ENCODE assay signal across 18 cellular contexts in genomic region chr22:29454186-29454745, GRCh38. TPM values are rescaled to one million over a fixed set of nuclear protein-coding genes. Genes with fewer than 3 reads are reported as not detected.
A peak's percentile ranks its signal among the peaks of the same experiment; 100 is the strongest.
DNase-seq lines count a peak whose midpoint lies in the region; ATAC-seq, FAIRE-seq and TF ChIP-seq lines count a peak whose summit lies in the region.
"Had no signal": no experiment of that assay in that cellular context is flagged by ENCODE, and none has a peak within 500 bp of the region (broad histone marks: within the 10 kb centered on the region; RNA-seq: fewer than 3 reads in every experiment).

No MANE protein-coding gene starts in this region.

- H3K36me3 ChIP-seq in prostate gland = no peaks in the 10 kb centered on the region
- no peaks in the 10 kb centered on the region for H3K36me3 ChIP-seq in small intestine (ENCODE audit: control insufficient read depth in 2 of 2, insufficient read depth in 2 of 2, low read length in 2 of 2)
- H3K36me3 ChIP-seq: BE2C had no signal

- H3K9me3 ChIP-seq in prostate gland (no peaks in the 10 kb centered on the region), small intestine (ENCODE audit: control insufficient read depth, low read depth) (no peaks in the 10 kb centered on the region)
- H3K9me3 ChIP-seq: BE2C had no signal

- FAIRE-seq in small intestine (lab: Jason Lieb, UNC) = no peak

- ATAC-seq in GM18873 (IDR thresholded peaks at IDR 0.05; ENCODE audit: low FRiP score, unreplicated experiment) (no peak), GM18870 (IDR thresholded peaks at IDR 0.05; ENCODE audit: unreplicated experiment) (no peak)
- ATAC-seq: CD8-positive, alpha-beta T cell had no signal

- H3K4me1 ChIP-seq in prostate gland (replicated peaks) (peaks cover 5% of the 10 kb centered on the region), small intestine (ENCODE audit: control insufficient read depth in 2 of 2, insufficient read depth in 1 of 2, low read depth in 1 of 2, low read length in 1 of 2) (no peaks in the 10 kb centered on the region)
- H3K4me1 ChIP-seq: BE2C had no signal

- DNase-seq in C1 segment of cervical spinal cord (lab: John Stamatoyannopoulos, UW) = peak in 10 of 14 donors; percentile 12 to 96 (median 48)
- peak; percentile 97 for DNase-seq in cerebellar cortex (ENCODE audit: low spot score)
- DNase-seq in medulla oblongata (ENCODE audit: extremely low spot score) = peak; percentile 83
- peak; percentile 26 for DNase-seq in prostate gland (ENCODE audit: low spot score)
- no peak for DNase-seq in small intestine
- DNase-seq in AG08395 (ENCODE audit: low spot score) = no peak
- DNase-seq: BE2C; CD8-positive, alpha-beta T cell; H9; KG1; NCI-H1048; NCI-H146; NCI-H226; NCI-H526 treated with DMSO at 0.1 percent for 48 hours had no signal

- H3K27ac ChIP-seq in prostate gland (peak overlapping the region; percentile 8 to 49), small intestine (ENCODE audit: low read depth in 1 of 2, low read length in 1 of 2) (no peak overlapping the region)

- H3K4me3 ChIP-seq in prostate gland (no peak overlapping the region), small intestine (ENCODE audit: low read depth in 1 of 2, low read length in 2 of 2) (no peak overlapping the region)

- 32% methylated on average over 9 of the region's 9 CpGs for WGBS in prostate gland
- 75 to 83% (median 76%) methylated on average over 9 of the region's 9 CpGs for WGBS in small intestine, 3 donors

- intact Hi-C loops in prostate gland (cut with DNase I) = no loop called here

- no peak for TF ChIP-seq POLR2A in prostate gland (IDR thresholded peaks at IDR 0.05)

- no peak for TF ChIP-seq CTCF in prostate gland (IDR thresholded peaks at IDR 0.05)

- no peaks in the 10 kb centered on the region for H3K27me3 ChIP-seq in prostate gland (replicated peaks; ENCODE audit: insufficient read depth)
- H3K27me3 ChIP-seq in small intestine (ENCODE audit: control insufficient read depth in 2 of 2, insufficient read depth in 2 of 2, low read length in 2 of 2) = no peaks in the 10 kb centered on the region
- H3K27me3 ChIP-seq: BE2C had no signal

RNA-seq across cellular contexts. Expression of gene RFPL1, which starts 15.9 kb away (rescaled TPM):
- total RNA-seq in prostate gland = 1 to 10 TPM in 1 of 2 donors, not detected in 1; 1.7 TPM
- under 1 TPM in 1 of 3 donors, not detected in 2; 0.04 TPM for polyA plus RNA-seq in small intestine
- total RNA-seq: CD8-positive, alpha-beta T cell; Daoy; H9; M059J had no signal

RNA-seq across cellular contexts. Expression of gene NEFH, which starts 25.8 kb away (rescaled TPM):
- 100 to 1,000 TPM; 149 to 887 TPM for total RNA-seq in prostate gland
- polyA plus RNA-seq in small intestine = 1 to 10 TPM in 1 of 3 donors, not detected in 2; 1.9 TPM
- total RNA-seq: M059J had no signal

Comparison
In these comparisons a context has a peak if more than half of its experiments do, and no peak if none do; other contexts are left out.
1. DNase-seq: peak in C1 segment of cervical spinal cord (10 of 14), cerebellar cortex (single experiment), medulla oblongata (single experiment) and prostate gland (single experiment); none in small intestine (single experiment) and AG08395 (single experiment).
2. H3K27ac ChIP-seq: peak in prostate gland (2 of 2); none in small intestine (0 of 2).